In the genomic region with DNA sequence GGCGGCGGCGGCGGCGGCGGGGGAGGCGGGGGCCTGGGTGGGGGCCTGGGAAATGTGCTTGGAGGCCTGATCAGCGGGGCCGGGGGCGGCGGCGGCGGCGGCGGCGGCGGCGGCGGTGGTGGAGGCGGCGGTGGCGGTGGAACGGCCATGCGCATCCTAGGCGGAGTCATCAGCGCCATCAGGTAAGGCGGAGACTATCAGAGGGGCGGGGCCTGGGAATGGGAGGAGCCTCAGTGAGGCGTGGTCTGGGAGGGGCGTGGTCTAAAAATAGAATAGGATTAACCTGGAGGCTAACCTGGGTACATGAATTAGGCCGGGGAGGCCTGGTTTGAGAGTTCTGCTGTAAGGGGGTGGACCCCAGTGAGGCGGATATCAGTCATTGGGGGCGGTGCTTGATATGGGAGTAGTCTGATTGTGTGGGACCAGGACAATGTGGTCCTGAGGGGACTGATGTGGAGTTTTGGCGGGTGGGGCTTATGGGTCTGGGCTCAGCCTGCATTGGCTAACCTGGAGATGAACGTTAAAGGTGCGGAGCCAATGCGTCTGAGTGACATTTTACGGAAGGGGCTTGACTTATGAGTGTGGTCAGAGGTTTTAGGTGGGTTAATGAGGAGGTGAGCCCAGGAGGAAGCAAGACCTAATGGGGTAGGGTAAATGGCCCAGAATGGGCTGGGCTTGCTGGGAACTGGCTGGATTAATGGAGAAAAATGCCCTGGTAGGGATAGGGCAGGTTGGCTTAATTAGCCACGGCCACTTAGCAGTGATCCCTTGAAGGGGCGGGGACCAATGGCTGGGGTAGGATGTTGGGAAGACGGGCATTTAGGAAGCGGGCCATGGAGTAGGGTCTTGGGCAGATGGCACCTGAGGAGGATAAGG, we compare ENCODE assay signal across 8 cellular contexts. TPM values are rescaled to one million over a fixed set of nuclear protein-coding genes. Genes with fewer than 3 reads are reported as not detected.
DNase-seq lines count a peak whose midpoint lies in the region; ATAC-seq and TF ChIP-seq lines count a peak whose summit lies in the region.

No MANE protein-coding gene starts in this region.

- peak overlapping the region; percentile 22 to 98 (median 90) for H3K27ac Mint-ChIP-seq in CD8-positive, alpha-beta memory T cell
- H3K27ac Mint-ChIP-seq in nephron progenitor cell, result peak overlapping the region; percentile 62

- H3K4me3 Mint-ChIP-seq in CD8-positive, alpha-beta memory T cell, result peak overlapping the region; percentile 94 to 98 (median 96)
- peak overlapping the region; percentile 99 for H3K4me3 Mint-ChIP-seq in nephron progenitor cell

- CTCF ChIA-PET in CD8-positive, alpha-beta memory T cell (lab: Charles Lee), result interaction anchor here (3.9 kb wide), 1 partner anchor 14 kb away, joined by 21 read pairs; no protein-coding TSS in a partner anchor

- POLR2A ChIA-PET in CD8-positive, alpha-beta memory T cell (lab: Charles Lee), result no interaction called here

- ATAC-seq in GM21528 (IDR thresholded peaks at IDR 0.05; ENCODE audit: low FRiP score, unreplicated experiment), result peak; percentile 41

- H3K4me1 Mint-ChIP-seq in CD8-positive, alpha-beta memory T cell, result peaks cover 16 to 23% (median 23%) of the 10 kb centered on the region in 3 donors
- peaks cover 19% of the 10 kb centered on the region for H3K4me1 Mint-ChIP-seq in nephron progenitor cell

- no peaks in the 10 kb centered on the region for H3K27me3 ChIP-seq in CD8-positive, alpha-beta memory T cell (ENCODE audit: insufficient read depth, low read length, poor library complexity, severe bottlenecking)

- peaks cover 24% of the 10 kb centered on the region for H3K36me3 ChIP-seq in CD8-positive, alpha-beta memory T cell (ENCODE audit: insufficient read depth, low read length)

- no peak for TF ChIP-seq CTCF in fibroblast of villous mesenchyme (IDR thresholded peaks at IDR 0.05; ENCODE audit: insufficient read depth, low read depth, low read length)
- TF ChIP-seq CTCF in nephron progenitor cell (IDR thresholded peaks at IDR 0.05), result no peak

- peaks cover 9% of the 10 kb centered on the region for H3K4me1 ChIP-seq in CD8-positive, alpha-beta memory T cell (ENCODE audit: insufficient read depth, low read length)

- peak; percentile 78 to 90 (median 86) for DNase-seq in CD8-positive, alpha-beta memory T cell
- DNase-seq in M059J (ENCODE audit: low read depth) (peak; percentile 79), SHP77 (lab: John Stamatoyannopoulos, UW) (peak; percentile 35 to 77), fibroblast of villous mesenchyme (ENCODE audit: low read depth) (peak; percentile 78), nephron progenitor cell (peak; percentile 88)
- DNase-seq in activated effector memory CD4-positive, alpha-beta T cell treated with anti-CD3 and anti-CD28 coated beads, Interleukin-2, amount 50 U/mL, for 16 hours, result peak; percentile 96
- peak; percentile 82 for DNase-seq in stimulated activated naive CD4-positive, alpha-beta T cell treated with Interleukin-2 at 50 U/mL for 16 hours (lab: John Stamatoyannopoulos, UW)

- no peaks in the 10 kb centered on the region for H3K27me3 Mint-ChIP-seq in CD8-positive, alpha-beta memory T cell
- H3K27me3 Mint-ChIP-seq in nephron progenitor cell (ENCODE audit: low read depth, poor library complexity), result peaks cover 5% of the 10 kb centered on the region

- H3K36me3 Mint-ChIP-seq in CD8-positive, alpha-beta memory T cell, result peaks cover 6 to 53% (median 11%) of the 10 kb centered on the region in 3 donors
- H3K36me3 Mint-ChIP-seq in nephron progenitor cell (ENCODE audit: low read depth), result peaks cover 35% of the 10 kb centered on the region

- no peaks in the 10 kb centered on the region for H3K9me3 Mint-ChIP-seq in CD8-positive, alpha-beta memory T cell
- H3K9me3 Mint-ChIP-seq in nephron progenitor cell, result no peaks in the 10 kb centered on the region

- H3K9me3 ChIP-seq in CD8-positive, alpha-beta memory T cell (ENCODE audit: low read length), result no peaks in the 10 kb centered on the region

- H3K27ac ChIP-seq in CD8-positive, alpha-beta memory T cell (ENCODE audit: low read depth, low read length), result peak overlapping the region; percentile 13

- H3K4me3 ChIP-seq in CD8-positive, alpha-beta memory T cell (ENCODE audit: low read length), result peak overlapping the region; percentile 33
- peak overlapping the region; percentile 83 for H3K4me3 ChIP-seq in fibroblast of villous mesenchyme (ENCODE audit: low read depth, low read length)

RNA-seq across cellular contexts. Expression of a gene that starts 1.4 kb away (rescaled TPM):
- total RNA-seq in CD8-positive, alpha-beta memory T cell, result 100 to 1,000 TPM; 415 to 432 TPM
- polyA plus RNA-seq in CD8-positive, alpha-beta memory T cell, result 167 TPM
- total RNA-seq in M059J (2014; rRNA removed; shearing (Covaris generic)), result 425 and 426 TPM in 2 replicates
- 258 and 346 TPM in 2 replicates for total RNA-seq in fibroblast of villous mesenchyme

RNA-seq across cellular contexts. Expression of a gene that starts 11.0 kb away (rescaled TPM):
- total RNA-seq in CD8-positive, alpha-beta memory T cell, result not detected
- polyA plus RNA-seq in CD8-positive, alpha-beta memory T cell, result not detected
- not detected in 2 replicates for total RNA-seq in M059J (2014; rRNA removed; shearing (Covaris generic))
- 13.9 and 18.6 TPM in 2 replicates for total RNA-seq in fibroblast of villous mesenchyme

RNA-seq across cellular contexts. Expression of a gene that starts 26.0 kb away (rescaled TPM):
- 100 to 1,000 TPM; 135 to 137 TPM for total RNA-seq in CD8-positive, alpha-beta memory T cell
- 261 TPM for polyA plus RNA-seq in CD8-positive, alpha-beta memory T cell
- 307 and 372 TPM in 2 replicates for total RNA-seq in M059J (2014; rRNA removed; shearing (Covaris generic))
- total RNA-seq in fibroblast of villous mesenchyme, result 144 and 165 TPM in 2 replicates

RNA-seq across cellular contexts. Expression of a gene that starts 26.6 kb away (rescaled TPM):
- 100 to 1,000 TPM; 118 to 131 TPM for total RNA-seq in CD8-positive, alpha-beta memory T cell
- 159 TPM for polyA plus RNA-seq in CD8-positive, alpha-beta memory T cell
- total RNA-seq in M059J (2014; rRNA removed; shearing (Covaris generic)), result 90.4 and 115 TPM in 2 replicates
- 26.8 and 44.5 TPM in 2 replicates for total RNA-seq in fibroblast of villous mesenchyme

RNA-seq across cellular contexts. Expression of a gene that starts 30.3 kb away (rescaled TPM):
- not detected for total RNA-seq in CD8-positive, alpha-beta memory T cell
- not detected for polyA plus RNA-seq in CD8-positive, alpha-beta memory T cell
- 0.39 TPM in 1 of 2 replicates, not detected in the other for total RNA-seq in M059J (2014; rRNA removed; shearing (Covaris generic))
- not detected in 2 replicates for total RNA-seq in fibroblast of villous mesenchyme

Comparison
In these comparisons a context has a peak if more than half of its experiments do, and no peak if none do; other contexts are left out.
1. Peak in every context shown above with its lines: DNase-seq, ATAC-seq, H3K4me3 ChIP-seq and H3K27ac ChIP-seq.
2. RNA of a gene that starts 11.0 kb away (total RNA-seq): 13.9 to 18.6 TPM in fibroblast of villous mesenchyme; not detected in CD8-positive, alpha-beta memory T cell and not detected in M059J; every median in the first group is over 10 times any median in the second.